ENCODE assay signal across 24 cellular contexts in the genomic region with DNA sequence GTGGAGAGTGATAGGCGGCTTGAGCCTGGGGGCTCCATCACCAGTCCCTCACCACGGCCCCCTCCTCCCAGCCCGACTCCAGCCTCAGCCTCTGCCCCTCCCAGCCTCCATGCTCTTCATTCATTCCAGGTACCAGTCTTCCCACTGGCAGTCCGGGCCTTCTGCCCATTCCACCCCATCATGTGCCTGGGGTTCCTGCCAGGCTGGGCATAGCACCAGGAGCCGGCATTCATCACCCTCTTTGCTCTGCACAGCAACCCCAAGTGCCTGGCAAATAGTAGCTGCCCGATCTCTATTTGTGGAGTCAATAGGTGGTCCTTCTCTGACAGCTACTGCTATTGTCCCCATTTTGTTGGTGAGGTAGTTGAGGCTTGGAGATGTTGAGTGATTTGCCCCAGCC. TPM values are rescaled to one million over a fixed set of nuclear protein-coding genes. Genes with fewer than 3 reads are reported as not detected.
DNase-seq lines count a peak whose midpoint lies in the region; ATAC-seq and TF ChIP-seq lines count a peak whose summit lies in the region.
"Had no signal": no experiment of that assay in that cellular context is flagged by ENCODE, and none has a peak within 500 bp of the region (broad histone marks: within the 10 kb centered on the region; RNA-seq: fewer than 3 reads in every experiment).

No MANE protein-coding gene starts in this region.

- H3K4me1 ChIP-seq in right cardiac atrium (ENCODE audit: control insufficient read depth, insufficient read depth, low read length) (no peaks in the 10 kb centered on the region), spleen (no peaks in the 10 kb centered on the region)
- H3K4me1 ChIP-seq: breast epithelium, vagina had no signal

- ATAC-seq in right cardiac atrium: peak; percentile 75 to 85
- no peak for ATAC-seq in natural killer cell
- ATAC-seq in GM21576 (IDR thresholded peaks at IDR 0.05; ENCODE audit: unreplicated experiment): no peak
- ATAC-seq: sciatic nerve, T-cell had no signal

- H3K27ac ChIP-seq in right cardiac atrium (ENCODE audit: low read length): no peak overlapping the region
- H3K27ac ChIP-seq in spleen: no peak overlapping the region
- H3K27ac ChIP-seq: breast epithelium, vagina had no signal

- H3K27me3 ChIP-seq in MG63 (no peaks in the 10 kb centered on the region; the same call in 1 of the 2 replicates), right cardiac atrium (ENCODE audit: control insufficient read depth, insufficient read depth) (no peaks in the 10 kb centered on the region), spleen (replicated peaks in 1 of 7) (peaks cover 0 to 39% (median 0%) of the 10 kb centered on the region in 7 donors)
- H3K27me3 ChIP-seq: vagina had no signal

- H3K4me3 ChIP-seq in MG63: no peak overlapping the region
- no peak overlapping the region for H3K4me3 ChIP-seq in right cardiac atrium (ENCODE audit: low read length)
- H3K4me3 ChIP-seq in spleen: no peak overlapping the region
- H3K4me3 ChIP-seq: breast epithelium, vagina had no signal

- peak; percentile 92 for DNase-seq in MG63
- DNase-seq in cerebellum (ENCODE audit: low spot score): peak; percentile 88
- DNase-seq in right cardiac atrium: peak; percentile 48 to 76 (median 76)
- peak; percentile 58 for DNase-seq in putamen (ENCODE audit: low spot score)
- DNase-seq in activated T-cell treated with anti-CD3 and anti-CD28 coated beads, Interleukin-2, amount 50 U/mL, for 48 hours: no peak
- no peak for DNase-seq in spleen
- no peak for DNase-seq in natural killer cell
- DNase-seq: activated CD4-positive, alpha-beta T cell treated with anti-CD3 and anti-CD28 coated beads, Interleukin-2, amount 50 U/mL, for 4 hours; activated naive CD4-positive, alpha-beta T cell treated with anti-CD3 and anti-CD28 coated beads, Interleukin-2, amount 50 U/mL, for 16 hours; activated T-cell treated with anti-CD3 and anti-CD28 coated beads, Interleukin-2, amount 50 U/mL, for 24 hours; DMS79 treated with DMSO at 0.1 percent for 48 hours; effector CD8-positive, alpha-beta T cell; NCI-H1930; NCI-H524; stimulated activated CD4-positive, alpha-beta T cell treated with anti-CD3 and anti-CD28 coated beads, Interleukin-2, amount 100 ng/mL, for 24 hours; T-cell had no signal

- intact Hi-C loops in right cardiac atrium (cut with DNase I) (no loop called here), spleen (cut with DNase I; ENCODE audit: low total_unique reads) (no loop called here), natural killer cell (cut with micrococcal nuclease) (no loop called here)

- no peak for TF ChIP-seq CTCF in spleen (IDR thresholded peaks at IDR 0.05 in 8 of 11, conservative IDR thresholded peaks at IDR 0.05 in 3 of 11)
- no peak for TF ChIP-seq CTCF in natural killer cell (IDR thresholded peaks at IDR 0.05)

- no peaks in the 10 kb centered on the region for H3K4me1 Mint-ChIP-seq in natural killer cell

- H3K27ac Mint-ChIP-seq in natural killer cell: no peak overlapping the region
- H3K27ac Mint-ChIP-seq: activated T-cell treated with anti-CD3 and anti-CD28 coated beads, Interleukin-2, amount 50 U/mL, for 24 hours; T-cell had no signal

- H3K36me3 ChIP-seq in MG63 (no peaks in the 10 kb centered on the region), spleen (no peaks in the 10 kb centered on the region)
- H3K36me3 ChIP-seq: breast epithelium, vagina had no signal

- no peak overlapping the region for H3K4me3 Mint-ChIP-seq in natural killer cell
- H3K4me3 Mint-ChIP-seq: activated T-cell treated with anti-CD3 and anti-CD28 coated beads, Interleukin-2, amount 50 U/mL, for 24 hours; neural crest cell; T-cell had no signal

- peaks cover 33 to 35% of the 10 kb centered on the region in 2 donors for H3K27me3 Mint-ChIP-seq in natural killer cell (ENCODE audit: low read depth in 2 of 2)

- TF ChIP-seq POLR2A in spleen (IDR thresholded peaks at IDR 0.05): no peak

- WGBS in right cardiac atrium: 35% methylated on average over 6 of the region's 6 CpGs
- WGBS in spleen, 5 donors: 63 to 70% (median 68%) methylated on average over 6 of the region's 6 CpGs

- no peaks in the 10 kb centered on the region for H3K36me3 Mint-ChIP-seq in natural killer cell
- H3K36me3 Mint-ChIP-seq: T-cell had no signal

- H3K9me3 ChIP-seq in MG63 (no peaks in the 10 kb centered on the region), right cardiac atrium (ENCODE audit: control insufficient read depth, low read length) (no peaks in the 10 kb centered on the region), spleen (no peaks in the 10 kb centered on the region)
- H3K9me3 ChIP-seq: breast epithelium, vagina had no signal

- no peaks in the 10 kb centered on the region for H3K9me3 Mint-ChIP-seq in natural killer cell
- H3K9me3 Mint-ChIP-seq: activated T-cell treated with anti-CD3 and anti-CD28 coated beads, Interleukin-2, amount 50 U/mL, for 24 hours; neural crest cell; T-cell had no signal

RNA-seq across cellular contexts. Expression of gene GTSF1L, which starts 39.6 kb away (rescaled TPM):
- not detected in 2 replicates for total RNA-seq in MG63 (2014; rRNA removed; shearing (Covaris generic); ENCODE audit: low replicate concordance)
- not detected for total RNA-seq in cerebellum
- total RNA-seq in right cardiac atrium: not detected
- polyA plus RNA-seq in right cardiac atrium: not detected
- total RNA-seq in spleen: under 1 TPM in 2 of 7 donors, not detected in 5; 0.40 to 0.46 TPM
- polyA plus RNA-seq in spleen: 1 to 10 TPM in 2 of 3 donors, under 1 TPM in 1; 0.90 to 3.0 (median 1.7) TPM
- not detected for total RNA-seq in natural killer cell
- total RNA-seq: breast epithelium, fibroblast of lung, mesenteric fat pad, neural crest cell, sciatic nerve, vagina had no signal
- polyA plus RNA-seq: fibroblast of lung, keratinocyte had no signal

Comparison
In these comparisons a context has a peak if more than half of its experiments do, and no peak if none do; other contexts are left out.
1. DNase-seq: peak in MG63 (single experiment), cerebellum (single experiment), right cardiac atrium (3 of 3) and putamen (single experiment); none in activated T-cell treated with anti-CD3 and anti-CD28 coated beads, Interleukin-2, amount 50 U/mL, for 48 hours (0 of 2), spleen (single experiment) and natural killer cell (single experiment).
2. ATAC-seq: peak in right cardiac atrium (2 of 2); none in natural killer cell (0 of 3) and GM21576 (single experiment).